8 cellular contexts compared by ENCODE assay signal in the genomic region with DNA sequence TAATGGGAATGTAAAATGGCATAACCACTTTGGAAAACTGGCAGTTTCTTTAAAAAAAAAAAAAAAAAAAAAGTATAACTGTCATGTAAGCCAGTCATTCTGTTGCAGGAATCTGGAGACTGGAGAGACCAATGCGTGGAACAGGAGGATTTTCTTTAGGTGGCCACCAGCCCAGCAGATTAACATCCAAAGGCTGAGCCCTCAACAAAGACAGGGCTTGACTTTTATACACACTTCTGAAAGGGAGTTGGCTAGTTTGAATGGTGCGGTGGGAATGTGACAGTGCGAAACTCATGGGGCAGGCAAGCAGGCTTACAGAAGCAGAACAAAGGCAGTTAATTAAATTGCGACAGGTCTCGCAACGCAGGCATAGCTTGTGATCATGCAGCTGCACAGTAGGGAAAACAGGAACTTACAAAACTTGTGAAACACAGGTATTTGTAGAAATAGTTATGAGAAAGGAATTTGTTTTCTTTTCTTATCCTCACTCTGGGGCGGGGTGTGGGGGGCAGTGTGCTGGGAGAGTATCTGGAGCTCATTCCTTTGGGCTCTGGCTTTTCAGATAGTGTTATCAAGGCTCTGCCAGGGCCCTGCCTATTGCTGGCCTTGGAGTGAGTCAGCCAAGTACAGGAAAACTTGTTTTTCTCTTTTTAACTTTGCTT. TPM values are rescaled to one million over a fixed set of nuclear protein-coding genes. Genes with fewer than 3 reads are reported as not detected.
A peak's percentile ranks its signal among the peaks of the same experiment; 100 is the strongest.
DNase-seq lines count a peak whose midpoint lies in the region; ATAC-seq and TF ChIP-seq lines count a peak whose summit lies in the region.

No MANE protein-coding gene starts in this region.

- no peaks in the 10 kb centered on the region for H3K27me3 ChIP-seq in RWPE2 (ENCODE audit: insufficient read depth, poor library complexity, severe bottlenecking)
- H3K27me3 ChIP-seq in heart left ventricle = no peaks in the 10 kb centered on the region
- H3K27me3 ChIP-seq in upper lobe of right lung = no peaks in the 10 kb centered on the region

- 51 to 64% (median 64%) methylated on average over 7 of the region's 7 CpGs for WGBS in heart left ventricle, 4 donors

- DNase-seq in activated naive CD4-positive, alpha-beta T cell treated with anti-CD3 and anti-CD28 coated beads for 36 hours = no peak
- DNase-seq in activated naive CD4-positive, alpha-beta T cell treated with Interleukin-2 at 50 U/mL for 16 hours = no peak
- DNase-seq in RWPE2 (ENCODE audit: low spot score) (no peak), heart left ventricle (peak in 4 of 5 donors; percentile 26 to 54 (median 38)), upper lobe of right lung (peak; percentile 71), epidermal melanocyte (ENCODE audit: insufficient read length, low spot score) (no peak), dedifferentiated amniotic fluid mesenchymal stem cell (ENCODE audit: extremely low spot score) (no peak), inferior parietal cortex (ENCODE audit: extremely low spot score) (no peak)

- H3K36me3 ChIP-seq in RWPE2 (ENCODE audit: low read depth) = peaks cover 9% of the 10 kb centered on the region; the same call in 1 of the 2 replicates
- no peaks in the 10 kb centered on the region for H3K36me3 ChIP-seq in heart left ventricle
- H3K36me3 ChIP-seq in upper lobe of right lung = no peaks in the 10 kb centered on the region

- H3K9me3 Mint-ChIP-seq in activated naive CD4-positive, alpha-beta T cell treated with anti-CD3 and anti-CD28 coated beads for 36 hours = peaks cover 5% of the 10 kb centered on the region

- no peaks in the 10 kb centered on the region for H3K9me3 ChIP-seq in RWPE2 (ENCODE audit: severe bottlenecking)
- peaks cover 0 to 18% (median 3%) of the 10 kb centered on the region in 12 donors for H3K9me3 ChIP-seq in heart left ventricle
- H3K9me3 ChIP-seq in upper lobe of right lung = no peaks in the 10 kb centered on the region

- TF ChIP-seq POLR2A in heart left ventricle (IDR thresholded peaks at IDR 0.05) = no peak

- no peak overlapping the region for H3K4me3 Mint-ChIP-seq in activated naive CD4-positive, alpha-beta T cell treated with anti-CD3 and anti-CD28 coated beads for 36 hours

- peaks cover 25% of the 10 kb centered on the region for H3K36me3 Mint-ChIP-seq in activated naive CD4-positive, alpha-beta T cell treated with anti-CD3 and anti-CD28 coated beads for 36 hours (ENCODE audit: low read depth)

- no peak for TF ChIP-seq CTCF in RWPE2 (IDR thresholded peaks at IDR 0.05; ENCODE audit: poor library complexity, severe bottlenecking)
- TF ChIP-seq CTCF in heart left ventricle (IDR thresholded peaks at IDR 0.05) = no peak
- TF ChIP-seq CTCF in upper lobe of right lung (IDR thresholded peaks at IDR 0.05) = no peak

- H3K4me3 ChIP-seq in RWPE2 (ENCODE audit: severe bottlenecking) = no peak overlapping the region
- H3K4me3 ChIP-seq in heart left ventricle = no peak overlapping the region
- H3K4me3 ChIP-seq in upper lobe of right lung = no peak overlapping the region

- no peaks in the 10 kb centered on the region for H3K27me3 Mint-ChIP-seq in activated naive CD4-positive, alpha-beta T cell treated with anti-CD3 and anti-CD28 coated beads for 36 hours (ENCODE audit: low read depth)

- peak overlapping the region; percentile 43 for H3K27ac Mint-ChIP-seq in activated naive CD4-positive, alpha-beta T cell treated with anti-CD3 and anti-CD28 coated beads for 36 hours

- H3K27ac ChIP-seq in RWPE2 (ENCODE audit: poor library complexity, severe bottlenecking) (peak overlapping the region; percentile 29), heart left ventricle (peak overlapping the region; percentile 12 to 81 (median 64)), upper lobe of right lung (peak overlapping the region; percentile 40)

- H3K4me1 Mint-ChIP-seq in activated naive CD4-positive, alpha-beta T cell treated with anti-CD3 and anti-CD28 coated beads for 36 hours (ENCODE audit: low read depth) = peaks cover 38% of the 10 kb centered on the region

- peaks cover 13% of the 10 kb centered on the region for H3K4me1 ChIP-seq in RWPE2 (ENCODE audit: insufficient read depth, poor library complexity, severe bottlenecking)
- peaks cover 0 to 28% (median 8%) of the 10 kb centered on the region in 12 donors for H3K4me1 ChIP-seq in heart left ventricle
- peaks cover 11% of the 10 kb centered on the region for H3K4me1 ChIP-seq in upper lobe of right lung

- ATAC-seq in RWPE2 (ENCODE audit: low read depth) (peak; percentile 40), heart left ventricle (peak; percentile 75 to 81 (median 78)), upper lobe of right lung (peak; percentile 94)

- CTCF ChIA-PET in activated naive CD4-positive, alpha-beta T cell treated with anti-CD3 and anti-CD28 coated beads for 36 hours (lab: Charles Lee) = no interaction called here

- intact Hi-C loops in activated naive CD4-positive, alpha-beta T cell treated with anti-CD3 and anti-CD28 coated beads for 36 hours (cut with micrococcal nuclease) = no loop called here
- intact Hi-C loops in heart left ventricle (cut with DNase I) (no loop called here), upper lobe of right lung (cut with DNase I) (no loop called here)

RNA-seq across cellular contexts. Expression of gene UIMC1, which starts 12.0 kb away (rescaled TPM):
- 10 to 100 TPM; 53.4 to 54.6 TPM for total RNA-seq in activated naive CD4-positive, alpha-beta T cell treated with anti-CD3 and anti-CD28 coated beads for 36 hours
- 10 to 100 TPM; 22.6 to 40.2 (median 36.8) TPM for total RNA-seq in heart left ventricle
- polyA plus RNA-seq in heart left ventricle = 10 to 100 TPM; 14.8 to 27.3 TPM
- total RNA-seq in upper lobe of right lung = 35.4 TPM

RNA-seq across cellular contexts. Expression of gene ZNF346, which starts 27.9 kb away (rescaled TPM):
- 10 to 100 TPM; 13.4 to 15.1 TPM for total RNA-seq in activated naive CD4-positive, alpha-beta T cell treated with anti-CD3 and anti-CD28 coated beads for 36 hours
- total RNA-seq in heart left ventricle (10 to 100 TPM in 2 of 9 donors, 1 to 10 TPM in 7; 6.5 to 11.9 (median 7.5) TPM), upper lobe of right lung (12.9 TPM)
- polyA plus RNA-seq in heart left ventricle = 1 to 10 TPM; 4.4 to 8.0 TPM

Comparison
In these comparisons a context has a peak if more than half of its experiments do, and no peak if none do; other contexts are left out.
1. DNase-seq: peak in heart left ventricle (4 of 5) and upper lobe of right lung (single experiment); none in activated naive CD4-positive, alpha-beta T cell treated with anti-CD3 and anti-CD28 coated beads for 36 hours (single experiment), activated naive CD4-positive, alpha-beta T cell treated with Interleukin-2 at 50 U/mL for 16 hours (single experiment), RWPE2 (single experiment), epidermal melanocyte (single experiment), dedifferentiated amniotic fluid mesenchymal stem cell (single experiment) and inferior parietal cortex (single experiment).
2. ATAC-seq: peak in every context shown above with its lines; median percentile 94 in upper lobe of right lung; 78 in heart left ventricle; 40 in RWPE2.
3. Peak in every context shown above with its lines, with median percentiles within 50 percentile points of each other: H3K27ac ChIP-seq.